Comparison of ENCODE assay signal across 8 cellular contexts in genomic region chr1:204446413-204447111, GRCh38. TPM values are rescaled to one million over a fixed set of nuclear protein-coding genes. Genes with fewer than 3 reads are reported as not detected.
DNase-seq lines count a peak whose midpoint lies in the region; ATAC-seq and TF ChIP-seq lines count a peak whose summit lies in the region.

No MANE protein-coding gene starts in this region.

- H3K4me3 ChIP-seq in kidney epithelial cell (ENCODE audit: low read depth, low read length): no peak overlapping the region

- DNase-seq in ELF-1 (ENCODE audit: low read depth, low spot score) (peak; percentile 89), NCI-H2227 (lab: John Stamatoyannopoulos, UW; ENCODE audit: unreplicated experiment) (peak; percentile 92), caudate nucleus (lab: John Stamatoyannopoulos, UW) (peak in 54 of 61 donors; percentile 13 to 76 (median 51)), kidney epithelial cell (ENCODE audit: low read depth) (no peak)
- peak; percentile 72 for DNase-seq in stimulated activated CD4-positive, alpha-beta T cell treated with anti-CD3 and anti-CD28 coated beads, Interleukin-2, amount 100 ng/mL, for 4 hours (ENCODE audit: low read depth)

- no peaks in the 10 kb centered on the region for H3K27me3 ChIP-seq in kidney epithelial cell (ENCODE audit: control insufficient read depth, insufficient read depth, low read length)

- H3K27ac ChIP-seq in caudate nucleus (ENCODE audit: low read depth, low read length): peak overlapping the region; percentile 42

- peak; percentile 80 for TF ChIP-seq CTCF in kidney epithelial cell (IDR thresholded peaks at IDR 0.05; ENCODE audit: insufficient read depth, low read length, poor library complexity, severe bottlenecking)

- H3K36me3 ChIP-seq in kidney epithelial cell (ENCODE audit: control insufficient read depth, insufficient read depth, low read length): no peaks in the 10 kb centered on the region

- ATAC-seq in HG02981 (IDR thresholded peaks at IDR 0.05; ENCODE audit: unreplicated experiment) (peak; percentile 71), esophagus mucosa (no peak)
- peak; percentile 83 to 85 for ATAC-seq in activated CD4-positive, CD25-positive, alpha-beta regulatory T cell treated with anti-CD3 and anti-CD28 coated beads, Interleukin-2, amount 50 U/mL, for 24 hours

RNA-seq across cellular contexts. Expression of gene PPP1R15B, which starts 34.9 kb away (rescaled TPM):
- total RNA-seq in kidney epithelial cell (42.1 and 43.8 TPM in 2 replicates), esophagus mucosa (27.5 TPM)

RNA-seq across cellular contexts. Expression of gene PIK3C2B, which starts 48.0 kb away (rescaled TPM):
- total RNA-seq in kidney epithelial cell: 2.5 and 2.8 TPM in 2 replicates
- 23.7 TPM for total RNA-seq in esophagus mucosa
